Comparison of ENCODE assay signal across 20 cellular contexts in genomic region chr17:16346721-16347271, GRCh38. TPM values are rescaled to one million over a fixed set of nuclear protein-coding genes. Genes with fewer than 3 reads are reported as not detected.
A peak's percentile ranks its signal among the peaks of the same experiment; 100 is the strongest.
DNase-seq lines count a peak whose midpoint lies in the region; ATAC-seq, FAIRE-seq and TF ChIP-seq lines count a peak whose summit lies in the region.
"Had no signal": no experiment of that assay in that cellular context is flagged by ENCODE, and none has a peak within 500 bp of the region (broad histone marks: within the 10 kb centered on the region; RNA-seq: fewer than 3 reads in every experiment).

No MANE protein-coding gene starts in this region.

- BruUV-seq in HCT116 (replicated peaks; lab: Mats Ljungman, UMichigan) (no TSS peak), K562 (replicated peaks; lab: Mats Ljungman, UMichigan) (no TSS peak), Calu3 (replicated peaks; lab: Mats Ljungman, UMichigan) (no TSS peak)

- POLR2A ChIA-PET in A549 (lab: Yijun Ruan, JAX) (interaction anchor here (0.9 kb wide), 1 partner anchor 13 kb away, joined by 3 read pairs; no protein-coding TSS in a partner anchor), HCT116 (lab: Charles Lee) (no interaction called here), K562 (lab: Yijun Ruan, JAX) (interaction anchor here (0.7 to 1.0 kb wide), 2 partner anchors 10 to 60 kb away, joined by 3 read pairs; no protein-coding TSS in a partner anchor)

- no peaks in the 10 kb centered on the region for H3K9me2 ChIP-seq in HCT116 (ENCODE audit: insufficient read depth)

- ATAC-seq in A549 (no peak), HCT116 (0 out of 2 replicates have a peak, but pooled peaks have one; percentile 13), K562 (no peak), Right ventricle myocardium superior (ENCODE audit: poor library complexity) (no peak)
- ATAC-seq: GM12878 had no signal

- H3K27me3 Mint-ChIP-seq in Calu3 (ENCODE audit: unreplicated experiment): no peaks in the 10 kb centered on the region
- H3K27me3 Mint-ChIP-seq: CD4-positive, alpha-beta memory T cell had no signal

- H3K4me1 ChIP-seq in A549 (peaks cover 12% of the 10 kb centered on the region), HCT116 (ENCODE audit: control insufficient read depth in 1 of 2, insufficient read depth in 2 of 2, low read length in 2 of 2) (peaks cover 7 to 9% of the 10 kb centered on the region in 2 experiments), K562 (replicated peaks in 1 of 2; ENCODE audit: control insufficient read depth in 2 of 2, insufficient read depth in 2 of 2, low read length in 2 of 2) (peaks cover 0 to 3% of the 10 kb centered on the region in 2 experiments; a peak in 2 of 5 replicates), sigmoid colon (peaks cover 0 to 1% (median under 1%) of the 10 kb centered on the region in 4 donors), left ventricle myocardium inferior (peaks cover under 1% of the 10 kb centered on the region)

- peaks cover 6% of the 10 kb centered on the region for H3K36me3 Mint-ChIP-seq in Calu3 (ENCODE audit: insufficient read depth, unreplicated experiment)

- TF ChIP-seq RAD21 in A549 (conservative IDR thresholded peaks at IDR 0.05 in 1 of 2, IDR thresholded peaks at IDR 0.05 in 1 of 2) (no peak), HCT116 (IDR thresholded peaks at IDR 0.05; ENCODE audit: low read depth) (no peak), K562 (CRISPR knock-in tag; conservative IDR thresholded peaks at IDR 0.05 in 1 of 2, IDR thresholded peaks at IDR 0.05 in 1 of 2) (no peak)

- TF ChIP-seq CTCF in A549 (IDR thresholded peaks at IDR 0.05) (no peak), HCT116 (IDR thresholded peaks at IDR 0.05 in 2 of 3, conservative IDR thresholded peaks at IDR 0.05 in 1 of 3; ENCODE audit: borderline replicate concordance in 1 of 3, insufficient read depth in 1 of 3, low read depth in 2 of 3, low read length in 2 of 3) (no peak), K562 (IDR thresholded peaks at IDR 0.05 in 2 of 3, conservative IDR thresholded peaks at IDR 0.05 in 1 of 3; ENCODE audit: insufficient read depth in 2 of 3, low read depth in 1 of 3, low read length in 3 of 3) (no peak), sigmoid colon (IDR thresholded peaks at IDR 0.05) (no peak), left ventricle myocardium inferior (IDR thresholded peaks at IDR 0.05; ENCODE audit: borderline replicate concordance) (no peak), Calu3 (IDR thresholded peaks at IDR 0.05; ENCODE audit: unreplicated experiment) (no peak)

- CTCF ChIA-PET in A549 (lab: Yijun Ruan, JAX) (interaction anchor here (1.0 to 8.6 kb wide), 5 partner anchors 13 to 61 kb away, joined by 3 to 100 read pairs (median 6); no protein-coding TSS in a partner anchor), HCT116 (lab: Charles Lee) (no interaction called here), K562 (lab: Yijun Ruan, JAX; ENCODE audit: low intra/inter-chr PET ratio) (no interaction called here), Calu3 (lab: Charles Lee) (no interaction called here)

- RAD21 ChIA-PET in HCT116 (lab: Charles Lee; ENCODE audit: low non-redundant PET in 1 of 2, low total read pairs in 2 of 2, uncharacterized antibody in 2 of 2, unreplicated experiment in 2 of 2): interaction anchor here in 1 of 2 experiments (1.2 kb wide), 1 partner anchor 60 kb away, joined by 3 read pairs; no protein-coding TSS in a partner anchor

- no peak overlapping the region for H3K27ac Mint-ChIP-seq in Calu3 (ENCODE audit: unreplicated experiment)
- H3K27ac Mint-ChIP-seq: HFFc6 had no signal

- intact Hi-C loops in HCT116 (cut with micrococcal nuclease) (no loop called here), K562 (cut with micrococcal nuclease) (no loop called here), sigmoid colon (cut with DNase I) (no loop called here), left ventricle myocardium inferior (cut with micrococcal nuclease) (no loop called here), Right ventricle myocardium superior (cut with DNase I) (no loop called here), Calu3 (cut with micrococcal nuclease; ENCODE audit: unreplicated experiment) (no loop called here)

- no peak overlapping the region for H2AFZ ChIP-seq in HCT116 (ENCODE audit: low read depth, low read length, poor library complexity, severe bottlenecking)
- no peak overlapping the region for H2AFZ ChIP-seq in K562 (ENCODE audit: low read depth, low read length)

- WGBS in A549 (ENCODE audit: missing lambda C conversion rate): 92% methylated on average over 6 of the region's 6 CpGs
- 100% methylated on average over 1 of the region's 6 CpGs for WGBS in K562 (ENCODE audit: insufficient coverage, low coverage, missing lambda C conversion rate)
- 94 to 96% methylated on average over 6 of the region's 6 CpGs for WGBS in sigmoid colon, 2 donors

- in situ Hi-C loops in K562 (cut with MboI): no loop called here

- DNase-seq in A549 (ENCODE audit: low read depth in 1 of 2, low spot score in 1 of 2): no peak
- DNase-seq in HCT116 (ENCODE audit: low read depth, low spot score): no peak
- no peak for DNase-seq in K562 (ENCODE audit: extremely low read depth in 1 of 4, low spot score in 3 of 4)
- peak; percentile 13 for DNase-seq in sigmoid colon
- DNase-seq in left ventricle myocardium inferior: no peak
- DNase-seq in Right ventricle myocardium superior: no peak
- no peak for DNase-seq in Calu3
- DNase-seq: 8988T; C1 segment of cervical spinal cord; CD4-positive, alpha-beta memory T cell; COR-L47; DMS 273 treated with DMSO at 0.1 percent for 48 hours; DMS79; EL; GDM1; GOT3; H7; HCEC 1CT; HFFc6 had no signal

- no peak overlapping the region for H3K9ac ChIP-seq in HCT116 (ENCODE audit: low read length)
- H3K9ac ChIP-seq in K562 (ENCODE audit: insufficient read depth in 1 of 2, low read depth in 2 of 2, low read length in 2 of 2): no peak overlapping the region

- H3K27me3 ChIP-seq in HCT116 (ENCODE audit: insufficient read depth, low read length): no peaks in the 10 kb centered on the region
- H3K27me3 ChIP-seq in K562 (ENCODE audit: control insufficient read depth in 2 of 2, insufficient read depth in 2 of 2, low read length in 2 of 2): no peaks in the 10 kb centered on the region
- H3K27me3 ChIP-seq in sigmoid colon: no peaks in the 10 kb centered on the region
- no peaks in the 10 kb centered on the region for H3K27me3 ChIP-seq in left ventricle myocardium inferior (ENCODE audit: low read depth)

- H3K4me3 ChIP-seq in A549 (no peak overlapping the region), HCT116 (replicated peaks in 1 of 2; ENCODE audit: low read depth in 1 of 2, low read length in 2 of 2) (no peak overlapping the region), K562 (no peak overlapping the region), sigmoid colon (no peak overlapping the region), left ventricle myocardium inferior (no peak overlapping the region)
- H3K4me3 ChIP-seq: GM12878 had no signal

- H3K4me1 Mint-ChIP-seq in Calu3 (ENCODE audit: low read depth, unreplicated experiment): no peaks in the 10 kb centered on the region

- peaks cover 13 to 19% of the 10 kb centered on the region in 2 experiments; a peak in 3 of 4 replicates for H3K36me3 ChIP-seq in HCT116 (ENCODE audit: control insufficient read depth in 1 of 2, insufficient read depth in 2 of 2, low read length in 2 of 2)
- H3K36me3 ChIP-seq in K562 (ENCODE audit: control insufficient read depth, insufficient read depth, low read length): peaks cover 57% of the 10 kb centered on the region
- H3K36me3 ChIP-seq in sigmoid colon: peaks cover 0 to 31% (median 5%) of the 10 kb centered on the region in 4 donors
- H3K36me3 ChIP-seq in left ventricle myocardium inferior: peaks cover 37% of the 10 kb centered on the region

- no peaks in the 10 kb centered on the region for H3K9me3 Mint-ChIP-seq in Calu3 (ENCODE audit: low read depth, unreplicated experiment)
- H3K9me3 Mint-ChIP-seq: CD4-positive, alpha-beta memory T cell; HFFc6 had no signal

- TF ChIP-seq EP300 in A549 (IDR thresholded peaks at IDR 0.05) (no peak), K562 (IDR thresholded peaks at IDR 0.05; ENCODE audit: low read length) (no peak), sigmoid colon (IDR thresholded peaks at IDR 0.05) (no peak)

- FAIRE-seq in A549 (lab: Jason Lieb, UNC) (no peak), K562 (lab: Jason Lieb, UNC) (no peak)
- FAIRE-seq: GM12878 had no signal

- no peak overlapping the region for H3K27ac ChIP-seq in A549
- no peak overlapping the region for H3K27ac ChIP-seq in HCT116 (ENCODE audit: low read depth, low read length)
- no peak overlapping the region for H3K27ac ChIP-seq in K562 (ENCODE audit: extremely low read depth, low read depth, low read length)
- H3K27ac ChIP-seq in sigmoid colon: no peak overlapping the region
- H3K27ac ChIP-seq in left ventricle myocardium inferior (replicated peaks): no peak overlapping the region

- no peak overlapping the region for H3K4me3 Mint-ChIP-seq in Calu3 (ENCODE audit: low read depth, unreplicated experiment)
- H3K4me3 Mint-ChIP-seq: CD4-positive, alpha-beta memory T cell; HFFc6 had no signal

- H3K4me2 ChIP-seq in A549 (no peak overlapping the region), HCT116 (ENCODE audit: low read length) (no peak overlapping the region), K562 (ENCODE audit: insufficient read depth, low read length) (no peak overlapping the region)

- no peak for TF ChIP-seq POLR2A in A549 (IDR thresholded peaks at IDR 0.05; ENCODE audit: low read length)
- no peak for TF ChIP-seq POLR2A in HCT116 (IDR thresholded peaks at IDR 0.05; ENCODE audit: borderline replicate concordance, extremely low read depth, insufficient read depth, insufficient read length)
- TF ChIP-seq POLR2A in K562 (conservative IDR thresholded peaks at IDR 0.05): peak; percentile 58; the same call in 1 of the 2 replicates
- TF ChIP-seq POLR2A in sigmoid colon (IDR thresholded peaks at IDR 0.05): no peak

- H3K9me1 ChIP-seq in K562 (ENCODE audit: control insufficient read depth, insufficient read depth, low read length): peaks cover 4% of the 10 kb centered on the region

- H4K20me1 ChIP-seq in HCT116 (ENCODE audit: insufficient read depth) (peaks cover 4% of the 10 kb centered on the region; the same call in 1 of the 2 replicates), K562 (replicated peaks; ENCODE audit: control insufficient read depth, insufficient read depth, low read length) (no peaks in the 10 kb centered on the region)

- peaks cover 27% of the 10 kb centered on the region for H3K79me2 ChIP-seq in HCT116 (ENCODE audit: insufficient read depth, low read length)
- peaks cover 19% of the 10 kb centered on the region for H3K79me2 ChIP-seq in K562 (ENCODE audit: control insufficient read depth, insufficient read depth, low read length)

- H3K9me3 ChIP-seq in A549 (no peaks in the 10 kb centered on the region), HCT116 (ENCODE audit: control insufficient read depth in 1 of 2, insufficient read depth in 1 of 2, low read depth in 1 of 2, low read length in 2 of 2) (no peaks in the 10 kb centered on the region), K562 (replicated peaks; ENCODE audit: control insufficient read depth, insufficient read depth, low read depth, low read length) (no peaks in the 10 kb centered on the region), sigmoid colon (no peaks in the 10 kb centered on the region), left ventricle myocardium inferior (replicated peaks) (no peaks in the 10 kb centered on the region)

RNA-seq across cellular contexts. Expression of gene CENPV, which starts 6.5 kb away (rescaled TPM):
- 191 and 202 TPM in 2 replicates for polyA plus RNA-seq in A549 (2011; rRNA removed)
- 205 and 246 TPM in 2 replicates for polyA plus RNA-seq in A549 (2012; cell fraction: cytosol; rRNA removed)
- polyA plus RNA-seq in A549 (2012; cell fraction: nucleus; rRNA removed): 138 and 220 TPM in 2 replicates
- 106 to 114 TPM (median 112 TPM) in 3 replicates for polyA plus RNA-seq in A549 (2017; fragmentation: RNase III; extraction: RNeasy Plus Mini Kit Qiagen cat#74134 plus additional on column Dnase treatment)
- polyA minus RNA-seq in A549 (2011; rRNA and poly(A)+ RNA removed): 82.3 and 91.1 TPM in 2 replicates
- 84.7 TPM for total RNA-seq in HCT116 (2021; ENCODE audit: unreplicated experiment)
- polyA plus RNA-seq in HCT116 (2012): 61.0 and 68.9 TPM in 2 replicates
- total RNA-seq in K562 (2011; cell fraction: chromatin; rRNA removed; ENCODE audit: low replicate concordance): 56.5 and 86.7 TPM in 2 replicates
- total RNA-seq in K562 (2011; cell fraction: nucleolus; rRNA removed): 65.5 and 66.5 TPM in 2 replicates
- total RNA-seq in K562 (2011; cell fraction: nucleoplasm; rRNA removed): 76.8 and 103 TPM in 2 replicates
- total RNA-seq in K562 (2014; rRNA removed): 90.9 and 131 TPM in 2 replicates
- 89.6 and 95.5 TPM in 2 replicates for total RNA-seq in K562 (2014; rRNA removed; fragmentation: Illumina TruSeq; extraction: Trizol)
- 67.4 and 75.0 TPM in 2 replicates for total RNA-seq in K562 (2015; rRNA removed; fragmentation: Illumina TruSeq; extraction: Trizol)
- total RNA-seq in K562 (2021): 86.1 and 89.1 TPM in 2 replicates
- polyA plus RNA-seq in K562 (2011; rRNA removed): 112 and 128 TPM in 2 replicates
- 115 and 125 TPM in 2 replicates for polyA plus RNA-seq in K562 (2011; cell fraction: cytosol; rRNA removed)
- polyA plus RNA-seq in K562 (2011; cell fraction: nucleus; rRNA removed): 114 and 127 TPM in 2 replicates
- polyA plus RNA-seq in K562 (2012): 64.4 and 69.3 TPM in 2 replicates
- 89.3 and 96.6 TPM in 2 replicates for polyA plus RNA-seq in K562 (2014; fragmentation: Illumina TruSeq; extraction: Trizol)
- polyA plus RNA-seq in K562 (2014; fragmentation: Nextera tagmentation; extraction: Ambion mirVana): 10 to 100 TPM; 17.8 to 25.8 TPM
- 91.8 and 100 TPM in 2 replicates for polyA plus RNA-seq in K562 (2014; rRNA removed)
- polyA minus RNA-seq in K562 (2011; rRNA and poly(A)+ RNA removed): 53.0 and 61.8 TPM in 2 replicates
- polyA minus RNA-seq in K562 (2011; cell fraction: cytosol; rRNA and poly(A)+ RNA removed): 24.5 and 25.6 TPM in 2 replicates
- 17.9 and 22.4 TPM in 2 replicates for polyA minus RNA-seq in K562 (2011; cell fraction: nucleus; rRNA and poly(A)+ RNA removed)
- 10 to 100 TPM; 12.8 to 23.8 (median 18.2) TPM for total RNA-seq in sigmoid colon
- 10 to 100 TPM; 42.3 to 62.5 (median 57.6) TPM for polyA plus RNA-seq in sigmoid colon
- total RNA-seq in left ventricle myocardium inferior: 8.4 TPM
- 11.9 TPM for total RNA-seq in Right ventricle myocardium superior
- total RNA-seq in Calu3 (2022): 49.9 and 58.0 TPM in 2 replicates

RNA-seq across cellular contexts. Expression of gene UBB, which starts 34.1 kb away (rescaled TPM):
- polyA plus RNA-seq in A549 (2011; rRNA removed) (2,851 and 4,311 TPM in 2 replicates), A549 (2017; fragmentation: RNase III; extraction: RNeasy Plus Mini Kit Qiagen cat#74134 plus additional on column Dnase treatment) (2,383 to 2,467 TPM (median 2,404 TPM) in 3 replicates), K562 (2011; rRNA removed) (1,069 and 1,272 TPM in 2 replicates), K562 (2014; fragmentation: Illumina TruSeq; extraction: Trizol) (1,681 and 1,922 TPM in 2 replicates), K562 (2014; fragmentation: Nextera tagmentation; extraction: Ambion mirVana) (1,000 to 10,000 TPM; 3,942 to 4,143 TPM), K562 (2014; rRNA removed) (1,696 and 2,000 TPM in 2 replicates), sigmoid colon (1,000 to 10,000 TPM in 2 of 3 donors, 100 to 1,000 TPM in 1; 939 to 2,667 (median 2,288) TPM)
- 3,984 and 4,472 TPM in 2 replicates for polyA plus RNA-seq in A549 (2012; cell fraction: cytosol; rRNA removed)
- polyA plus RNA-seq in A549 (2012; cell fraction: nucleus; rRNA removed): 2,091 and 2,511 TPM in 2 replicates
- polyA minus RNA-seq in A549 (2011; rRNA and poly(A)+ RNA removed): 2,750 and 3,886 TPM in 2 replicates
- total RNA-seq in HCT116 (2021; ENCODE audit: unreplicated experiment) (2,378 TPM), K562 (2014; rRNA removed) (2,054 and 2,801 TPM in 2 replicates), K562 (2014; rRNA removed; fragmentation: Illumina TruSeq; extraction: Trizol) (1,199 and 1,477 TPM in 2 replicates), K562 (2015; rRNA removed; fragmentation: Illumina TruSeq; extraction: Trizol) (1,630 and 1,692 TPM in 2 replicates), K562 (2021) (1,581 and 1,675 TPM in 2 replicates), sigmoid colon (1,000 to 10,000 TPM in 3 of 4 donors, 100 to 1,000 TPM in 1; 892 to 1,272 (median 1,168) TPM), left ventricle myocardium inferior (1,605 TPM), Right ventricle myocardium superior (1,408 TPM), Calu3 (2022) (973 and 1,004 TPM in 2 replicates)
- 2,949 and 2,985 TPM in 2 replicates for polyA plus RNA-seq in HCT116 (2012)
- total RNA-seq in K562 (2011; cell fraction: chromatin; rRNA removed; ENCODE audit: low replicate concordance): 132 and 247 TPM in 2 replicates
- 377 and 399 TPM in 2 replicates for total RNA-seq in K562 (2011; cell fraction: nucleolus; rRNA removed)
- total RNA-seq in K562 (2011; cell fraction: nucleoplasm; rRNA removed): 354 and 382 TPM in 2 replicates
- 1,564 and 2,005 TPM in 2 replicates for polyA plus RNA-seq in K562 (2011; cell fraction: cytosol; rRNA removed)
- 726 and 879 TPM in 2 replicates for polyA plus RNA-seq in K562 (2011; cell fraction: nucleus; rRNA removed)
- polyA plus RNA-seq in K562 (2012): 2,693 and 3,124 TPM in 2 replicates
- polyA minus RNA-seq in K562 (2011; rRNA and poly(A)+ RNA removed): 966 and 1,497 TPM in 2 replicates
- 625 and 785 TPM in 2 replicates for polyA minus RNA-seq in K562 (2011; cell fraction: cytosol; rRNA and poly(A)+ RNA removed)
- polyA minus RNA-seq in K562 (2011; cell fraction: nucleus; rRNA and poly(A)+ RNA removed): 116 and 251 TPM in 2 replicates

Comparison
In these comparisons a context has a peak if more than half of its experiments do, and no peak if none do; other contexts are left out.
1. Of the 35 proteins assayed by ChIP-seq in both K562 and A549: peak only in K562: POLR2A; only in A549: none; in both: none; in neither: 34.